8 cellular contexts compared by ENCODE assay signal in the genomic region with DNA sequence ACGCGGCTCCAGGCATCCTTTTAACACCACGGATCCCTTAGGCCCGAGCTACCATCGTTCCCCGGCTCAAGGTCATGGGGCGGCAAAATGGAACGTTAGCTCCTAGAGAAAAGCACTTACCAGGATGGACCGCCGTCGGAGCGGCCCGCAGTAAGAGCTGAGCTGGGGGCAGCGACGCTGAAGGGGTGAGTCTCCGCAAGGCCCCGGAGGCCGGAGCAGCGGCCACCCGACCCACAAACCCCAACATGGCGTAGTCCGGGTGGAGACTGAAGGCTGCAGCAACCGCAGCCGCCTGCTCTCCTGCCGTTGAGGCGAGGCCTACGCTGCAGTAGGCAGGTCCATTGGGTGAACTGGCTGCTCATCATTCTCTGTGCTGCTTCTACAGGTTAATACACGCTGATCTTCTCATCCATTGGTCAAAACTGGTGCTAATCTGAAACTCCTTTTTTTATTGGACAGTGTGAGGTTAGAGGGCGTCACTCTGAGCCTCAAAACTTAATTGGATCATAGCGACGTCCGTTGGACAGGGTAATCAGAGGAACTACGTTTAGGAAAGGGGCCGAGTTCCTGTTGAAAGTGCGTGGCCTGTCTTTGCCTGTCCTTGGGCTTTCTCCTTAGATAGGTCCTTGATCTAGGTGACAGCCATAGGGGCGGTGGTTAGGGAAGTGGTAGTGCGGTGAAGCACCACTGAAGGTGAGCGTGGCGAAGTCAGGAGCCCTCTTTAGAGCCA. TPM values are rescaled to one million over a fixed set of nuclear protein-coding genes. Genes with fewer than 3 reads are reported as not detected.
DNase-seq lines count a peak whose midpoint lies in the region; ATAC-seq, FAIRE-seq and TF ChIP-seq lines count a peak whose summit lies in the region.

TSS of gene ATP5F1B (minus strand) at position 268 of the 730 bp plus-strand sequence. CDS start at position 247, 21 bp downstream.

- POLR2A ChIA-PET in AG04449 (lab: Yijun Ruan, JAX): interaction anchor here (1.2 to 1.8 kb wide), 3 partner anchors 9 to 42 kb away, joined by 4 to 19 read pairs (median 9); partner anchors contain the start of gene PTGES3

- no peaks in the 10 kb centered on the region for H3K9me3 ChIP-seq in small intestine (ENCODE audit: control insufficient read depth, low read depth)

- H3K27me3 ChIP-seq in bronchial epithelial cell (ENCODE audit: control insufficient read depth, insufficient read depth, low read length) (no peaks in the 10 kb centered on the region), small intestine (ENCODE audit: control insufficient read depth in 2 of 2, insufficient read depth in 2 of 2, low read length in 2 of 2) (no peaks in the 10 kb centered on the region)

- CTCF ChIA-PET in AG04449 (lab: Yijun Ruan, JAX): interaction anchor here (4.2 kb wide), 1 partner anchor 10 kb away, joined by 54 read pairs; no protein-coding TSS in a partner anchor

- no peaks in the 10 kb centered on the region for H3K4me1 ChIP-seq in small intestine (ENCODE audit: control insufficient read depth in 2 of 2, insufficient read depth in 1 of 2, low read depth in 1 of 2, low read length in 1 of 2)

- ATAC-seq in GM18907 (IDR thresholded peaks at IDR 0.05; ENCODE audit: unreplicated experiment): peak; percentile 98
- peak; percentile 98 for ATAC-seq in HG03159 (IDR thresholded peaks at IDR 0.05; ENCODE audit: unreplicated experiment)

- H3K4me3 ChIP-seq in AG04449 (ENCODE audit: low read depth, low read length): peak within 1 kb of the TSS; percentile 99
- H3K4me3 ChIP-seq in WI38 (ENCODE audit: low read depth, low read length): peak within 1 kb of the TSS; percentile 92
- H3K4me3 ChIP-seq in bronchial epithelial cell (ENCODE audit: low read depth, low read length): peak within 1 kb of the TSS; percentile 79
- H3K4me3 ChIP-seq in small intestine (ENCODE audit: low read depth in 1 of 2, low read length in 2 of 2): peak within 1 kb of the TSS; percentile 64 to 77

- WGBS in small intestine, 3 donors: 0 to 2% (median 1%) methylated on average over 39 of the region's 39 CpGs

- peaks cover 11% of the 10 kb centered on the region for H3K36me3 ChIP-seq in bronchial epithelial cell (ENCODE audit: control insufficient read depth, insufficient read depth, low read length)
- peaks cover 11 to 16% of the 10 kb centered on the region in 2 donors for H3K36me3 ChIP-seq in small intestine (ENCODE audit: control insufficient read depth in 2 of 2, insufficient read depth in 2 of 2, low read length in 2 of 2)

- no peak for FAIRE-seq in bronchial epithelial cell (lab: Jason Lieb, UNC)
- FAIRE-seq in small intestine (lab: Jason Lieb, UNC): peak; percentile 87

- peak within 1 kb of the TSS; percentile 92 to 99 for H3K27ac ChIP-seq in small intestine (ENCODE audit: low read depth in 1 of 2, low read length in 1 of 2)

- TF ChIP-seq CTCF in AG04449 (IDR thresholded peaks at IDR 0.05; ENCODE audit: insufficient read depth, low read length, missing control alignments): no peak
- no peak for TF ChIP-seq CTCF in WI38 (IDR thresholded peaks at IDR 0.05; ENCODE audit: low read depth, low read length)
- no peak for TF ChIP-seq CTCF in bronchial epithelial cell (IDR thresholded peaks at IDR 0.05; ENCODE audit: insufficient read depth, low read length, severe bottlenecking)

- DNase-seq in AG04449 (ENCODE audit: low read depth, low spot score) (peak; percentile 100), NCI-H2227 treated with DMSO at 0.1 percent for 48 hours (lab: John Stamatoyannopoulos, UW) (peak; percentile 97), bronchial epithelial cell (ENCODE audit: low read depth) (peak; percentile 100), iPS-NIHi11 (ENCODE audit: low spot score) (peak; percentile 98), small intestine (peak; percentile 100)

RNA-seq across cellular contexts. Expression of gene ATP5F1B, which starts in this region (rescaled TPM):
- 519 and 608 TPM in 2 replicates for total RNA-seq in bronchial epithelial cell
- polyA plus RNA-seq in small intestine: 1,000 to 10,000 TPM in 2 of 3 donors, 100 to 1,000 TPM in 1; 898 to 1,455 (median 1,096) TPM

Comparison
In these comparisons a context has a peak if more than half of its experiments do, and no peak if none do; other contexts are left out.
1. Peak in every context shown above with its lines: DNase-seq, ATAC-seq, H3K4me3 ChIP-seq and H3K27ac ChIP-seq.